Comparison of ENCODE assay signal across 19 cellular contexts in the genomic region with DNA sequence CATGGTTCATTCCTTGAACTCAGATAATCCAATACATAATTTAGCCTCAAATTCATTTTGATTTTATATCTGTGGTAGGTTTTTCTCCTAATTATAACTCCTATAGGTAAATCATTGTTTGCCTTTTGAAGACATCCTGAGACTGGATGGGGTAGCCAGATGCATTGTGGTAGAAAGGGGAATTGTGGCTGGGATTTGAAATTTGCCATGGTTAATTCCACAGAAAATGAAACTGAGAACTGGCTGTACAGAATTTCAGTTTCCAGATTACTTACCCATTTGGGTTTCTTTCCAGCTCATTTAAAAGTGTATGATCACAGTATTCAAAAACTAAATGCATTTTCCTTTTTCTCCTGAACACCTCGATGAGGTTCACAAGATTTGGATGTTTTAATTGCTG. TPM values are rescaled to one million over a fixed set of nuclear protein-coding genes. Genes with fewer than 3 reads are reported as not detected.
DNase-seq lines count a peak whose midpoint lies in the region; ATAC-seq and TF ChIP-seq lines count a peak whose summit lies in the region.
"Had no signal": no experiment of that assay in that cellular context is flagged by ENCODE, and none has a peak within 500 bp of the region (broad histone marks: within the 10 kb centered on the region; RNA-seq: fewer than 3 reads in every experiment).

No MANE protein-coding gene starts in this region.

- intact Hi-C loops in natural killer cell (cut with micrococcal nuclease), result no loop called here
- intact Hi-C loops in activated T-helper 1 cell treated with anti-CD3 and anti-CD28 coated beads, Interleukin-12 subunit alpha, Interleukin-12 subunit beta, Interleukin-2, Interleukin-4 antibody, amounts not matched to agents 30 ng/mL and 10 ng/mL and 1 ng/mL, durations not matched to agents 14 hours and 24 hours and 36 hours (cut with micrococcal nuclease), result loop anchor here (1.0 to 10.0 kb wide), 5 partner anchors 8 to 851 kb away; partner anchors contain the start of genes ATL2 and GEMIN6

- H3K9me3 Mint-ChIP-seq in T-helper 2 cell treated with Interferon-gamma antibody and Interleukin-4, amounts not matched to agents 5 μg/mL and 100 μg/mL, for 36 hours, result peaks cover 14% of the 10 kb centered on the region
- no peaks in the 10 kb centered on the region for H3K9me3 Mint-ChIP-seq in natural killer cell treated with Interleukin-12 subunit alpha and Interleukin-12 subunit beta and Interleukin-15 and Interleukin-18, amount 100 ng/mL, for 72 hours
- H3K9me3 Mint-ChIP-seq in natural killer cell, result no peaks in the 10 kb centered on the region
- peaks cover 4% of the 10 kb centered on the region for H3K9me3 Mint-ChIP-seq in activated T-helper 1 cell treated with anti-CD3 and anti-CD28 coated beads, Interleukin-12 subunit alpha, Interleukin-12 subunit beta, Interleukin-2, Interleukin-4 antibody, amounts not matched to agents 30 ng/mL and 10 ng/mL and 1 ng/mL, durations not matched to agents 14 hours and 24 hours and 36 hours
- peaks cover 4 to 7% of the 10 kb centered on the region in 2 donors for H3K9me3 Mint-ChIP-seq in stimulated activated naive CD8-positive, alpha-beta T cell treated with anti-CD3 and anti-CD28 coated beads, Interleukin-15, amount 100 ng/mL, for 72 hours
- H3K9me3 Mint-ChIP-seq: CD4-positive, alpha-beta memory T cell had no signal

- H3K27me3 Mint-ChIP-seq in T-helper 2 cell treated with Interferon-gamma antibody and Interleukin-4, amounts not matched to agents 5 μg/mL and 100 μg/mL, for 36 hours (ENCODE audit: low read depth), result no peaks in the 10 kb centered on the region
- no peaks in the 10 kb centered on the region for H3K27me3 Mint-ChIP-seq in natural killer cell treated with Interleukin-12 subunit alpha and Interleukin-12 subunit beta and Interleukin-15 and Interleukin-18, amount 100 ng/mL, for 72 hours
- H3K27me3 Mint-ChIP-seq in natural killer cell (ENCODE audit: low read depth in 2 of 2), result peaks cover 0 to 5% of the 10 kb centered on the region in 2 donors
- H3K27me3 Mint-ChIP-seq in activated T-helper 1 cell treated with anti-CD3 and anti-CD28 coated beads, Interleukin-12 subunit alpha, Interleukin-12 subunit beta, Interleukin-2, Interleukin-4 antibody, amounts not matched to agents 30 ng/mL and 10 ng/mL and 1 ng/mL, durations not matched to agents 14 hours and 24 hours and 36 hours (ENCODE audit: insufficient read depth), result no peaks in the 10 kb centered on the region
- H3K27me3 Mint-ChIP-seq in stimulated activated naive CD8-positive, alpha-beta T cell treated with anti-CD3 and anti-CD28 coated beads, Interleukin-15, amount 100 ng/mL, for 72 hours, result no peaks in the 10 kb centered on the region

- H3K36me3 Mint-ChIP-seq in T-helper 2 cell treated with Interferon-gamma antibody and Interleukin-4, amounts not matched to agents 5 μg/mL and 100 μg/mL, for 36 hours (ENCODE audit: low read depth), result peaks cover 18% of the 10 kb centered on the region
- H3K36me3 Mint-ChIP-seq in natural killer cell treated with Interleukin-12 subunit alpha and Interleukin-12 subunit beta and Interleukin-15 and Interleukin-18, amount 100 ng/mL, for 72 hours, result no peaks in the 10 kb centered on the region
- H3K36me3 Mint-ChIP-seq in natural killer cell, result no peaks in the 10 kb centered on the region
- peaks cover 9% of the 10 kb centered on the region for H3K36me3 Mint-ChIP-seq in activated T-helper 1 cell treated with anti-CD3 and anti-CD28 coated beads, Interleukin-12 subunit alpha, Interleukin-12 subunit beta, Interleukin-2, Interleukin-4 antibody, amounts not matched to agents 30 ng/mL and 10 ng/mL and 1 ng/mL, durations not matched to agents 14 hours and 24 hours and 36 hours (ENCODE audit: low read depth)
- H3K36me3 Mint-ChIP-seq: CD4-positive, alpha-beta memory T cell had no signal

- H3K4me3 Mint-ChIP-seq in T-helper 2 cell treated with Interferon-gamma antibody and Interleukin-4, amounts not matched to agents 5 μg/mL and 100 μg/mL, for 36 hours, result peak overlapping the region; percentile 26
- peak overlapping the region; percentile 53 for H3K4me3 Mint-ChIP-seq in natural killer cell treated with Interleukin-12 subunit alpha and Interleukin-12 subunit beta and Interleukin-15 and Interleukin-18, amount 100 ng/mL, for 72 hours
- H3K4me3 Mint-ChIP-seq in natural killer cell, result no peak overlapping the region
- peak overlapping the region; percentile 22 for H3K4me3 Mint-ChIP-seq in activated T-helper 1 cell treated with anti-CD3 and anti-CD28 coated beads, Interleukin-12 subunit alpha, Interleukin-12 subunit beta, Interleukin-2, Interleukin-4 antibody, amounts not matched to agents 30 ng/mL and 10 ng/mL and 1 ng/mL, durations not matched to agents 14 hours and 24 hours and 36 hours
- H3K4me3 Mint-ChIP-seq in stimulated activated naive CD8-positive, alpha-beta T cell treated with anti-CD3 and anti-CD28 coated beads, Interleukin-15, amount 100 ng/mL, for 72 hours, result peak overlapping the region; percentile 37 to 38
- H3K4me3 Mint-ChIP-seq: CD4-positive, alpha-beta memory T cell had no signal

- H3K27ac Mint-ChIP-seq in T-helper 2 cell treated with Interferon-gamma antibody and Interleukin-4, amounts not matched to agents 5 μg/mL and 100 μg/mL, for 36 hours, result peak overlapping the region; percentile 43
- H3K27ac Mint-ChIP-seq in natural killer cell treated with Interleukin-12 subunit alpha and Interleukin-12 subunit beta and Interleukin-15 and Interleukin-18, amount 100 ng/mL, for 72 hours, result peak overlapping the region; percentile 41 to 89
- no peak overlapping the region for H3K27ac Mint-ChIP-seq in natural killer cell
- H3K27ac Mint-ChIP-seq in activated T-helper 1 cell treated with anti-CD3 and anti-CD28 coated beads, Interleukin-12 subunit alpha, Interleukin-12 subunit beta, Interleukin-2, Interleukin-4 antibody, amounts not matched to agents 30 ng/mL and 10 ng/mL and 1 ng/mL, durations not matched to agents 14 hours and 24 hours and 36 hours, result no peak overlapping the region
- peak overlapping the region in 1 of 2 donors; percentile 16 for H3K27ac Mint-ChIP-seq in stimulated activated naive CD8-positive, alpha-beta T cell treated with anti-CD3 and anti-CD28 coated beads, Interleukin-15, amount 100 ng/mL, for 72 hours
- H3K27ac Mint-ChIP-seq: CD4-positive, alpha-beta memory T cell had no signal

- DNase-seq in T-helper 2 cell treated with Interferon-gamma antibody and Interleukin-4, amounts not matched to agents 5 μg/mL and 100 μg/mL, for 36 hours (ENCODE audit: low spot score), result no peak
- DNase-seq in T-helper 2 cell, result no peak
- no peak for DNase-seq in natural killer cell treated with Interleukin-12 subunit alpha and Interleukin-12 subunit beta and Interleukin-15 and Interleukin-18, amount 100 ng/mL, for 72 hours (ENCODE audit: low spot score)
- DNase-seq in natural killer cell, result no peak
- no peak for DNase-seq in activated T-helper 1 cell treated with anti-CD3 and anti-CD28 coated beads, Interleukin-12 subunit alpha, Interleukin-12 subunit beta, Interleukin-2, Interleukin-4 antibody, amounts not matched to agents 30 ng/mL and 10 ng/mL and 1 ng/mL, durations not matched to agents 14 hours and 24 hours and 36 hours (ENCODE audit: low spot score)
- DNase-seq in stimulated activated naive CD8-positive, alpha-beta T cell treated with anti-CD3 and anti-CD28 coated beads, Interleukin-15, amount 100 ng/mL, for 72 hours, result no peak
- no peak for DNase-seq in islet precursor cell
- no peak for DNase-seq in NCI-H1694 (lab: John Stamatoyannopoulos, UW)
- DNase-seq: 8988T; Calu3; CD4-positive, alpha-beta memory T cell; DMS53; GOT3; NCI-H1417 treated with DMSO at 0.1 percent for 48 hours; NCI-H2029; NCI-H2171; NCI-H446 treated with DMSO at 0.1 percent for 48 hours; NCI-H748 treated with DMSO at 0.1 percent for 48 hours had no signal

- peak in 1 of 2 donors; percentile 58 for ATAC-seq in natural killer cell treated with Interleukin-12 subunit alpha and Interleukin-12 subunit beta and Interleukin-15 and Interleukin-18, amount 100 ng/mL, for 72 hours
- ATAC-seq in natural killer cell, result no peak
- no peak for ATAC-seq in stimulated activated naive CD8-positive, alpha-beta T cell treated with anti-CD3 and anti-CD28 coated beads, Interleukin-15, amount 100 ng/mL, for 72 hours
- ATAC-seq: Right ventricle myocardium inferior had no signal

- peaks cover 49% of the 10 kb centered on the region for H3K4me1 Mint-ChIP-seq in T-helper 2 cell treated with Interferon-gamma antibody and Interleukin-4, amounts not matched to agents 5 μg/mL and 100 μg/mL, for 36 hours (ENCODE audit: low read depth)
- H3K4me1 Mint-ChIP-seq in natural killer cell treated with Interleukin-12 subunit alpha and Interleukin-12 subunit beta and Interleukin-15 and Interleukin-18, amount 100 ng/mL, for 72 hours (ENCODE audit: low read depth in 2 of 2), result peaks cover 38 to 44% of the 10 kb centered on the region in 2 donors
- peaks cover 19 to 25% of the 10 kb centered on the region in 2 donors for H3K4me1 Mint-ChIP-seq in natural killer cell
- H3K4me1 Mint-ChIP-seq in activated T-helper 1 cell treated with anti-CD3 and anti-CD28 coated beads, Interleukin-12 subunit alpha, Interleukin-12 subunit beta, Interleukin-2, Interleukin-4 antibody, amounts not matched to agents 30 ng/mL and 10 ng/mL and 1 ng/mL, durations not matched to agents 14 hours and 24 hours and 36 hours (ENCODE audit: low read depth), result peaks cover 60% of the 10 kb centered on the region
- H3K4me1 Mint-ChIP-seq in stimulated activated naive CD8-positive, alpha-beta T cell treated with anti-CD3 and anti-CD28 coated beads, Interleukin-15, amount 100 ng/mL, for 72 hours, result peaks cover 61% of the 10 kb centered on the region

- no peak for TF ChIP-seq CTCF in natural killer cell (IDR thresholded peaks at IDR 0.05)

RNA-seq across cellular contexts. Expression of gene CDKL4, which starts 18.2 kb away (rescaled TPM):
- total RNA-seq in natural killer cell treated with Interleukin-12 subunit alpha and Interleukin-12 subunit beta and Interleukin-15 and Interleukin-18, amount 100 ng/mL, for 72 hours, result not detected
- not detected for total RNA-seq in natural killer cell
- 0.20 TPM in 1 of 2 replicates, not detected in the other for total RNA-seq in activated T-helper 1 cell treated with anti-CD3 and anti-CD28 coated beads, Interleukin-12 subunit alpha, Interleukin-12 subunit beta, Interleukin-2, Interleukin-4 antibody, amounts not matched to agents 30 ng/mL and 10 ng/mL and 1 ng/mL, durations not matched to agents 14 hours and 24 hours and 36 hours

Comparison
In these comparisons a context has a peak if more than half of its experiments do, and no peak if none do; other contexts are left out.
1. H3K27ac Mint-ChIP-seq: peak in T-helper 2 cell treated with Interferon-gamma antibody and Interleukin-4, amounts not matched to agents 5 μg/mL and 100 μg/mL, for 36 hours (single experiment) and natural killer cell treated with Interleukin-12 subunit alpha and Interleukin-12 subunit beta and Interleukin-15 and Interleukin-18, amount 100 ng/mL, for 72 hours (2 of 2); none in natural killer cell (0 of 2) and activated T-helper 1 cell treated with anti-CD3 and anti-CD28 coated beads, Interleukin-12 subunit alpha, Interleukin-12 subunit beta, Interleukin-2, Interleukin-4 antibody, amounts not matched to agents 30 ng/mL and 10 ng/mL and 1 ng/mL, durations not matched to agents 14 hours and 24 hours and 36 hours (single experiment).